ENCODE assay signal across 12 cellular contexts in the genomic region with DNA sequence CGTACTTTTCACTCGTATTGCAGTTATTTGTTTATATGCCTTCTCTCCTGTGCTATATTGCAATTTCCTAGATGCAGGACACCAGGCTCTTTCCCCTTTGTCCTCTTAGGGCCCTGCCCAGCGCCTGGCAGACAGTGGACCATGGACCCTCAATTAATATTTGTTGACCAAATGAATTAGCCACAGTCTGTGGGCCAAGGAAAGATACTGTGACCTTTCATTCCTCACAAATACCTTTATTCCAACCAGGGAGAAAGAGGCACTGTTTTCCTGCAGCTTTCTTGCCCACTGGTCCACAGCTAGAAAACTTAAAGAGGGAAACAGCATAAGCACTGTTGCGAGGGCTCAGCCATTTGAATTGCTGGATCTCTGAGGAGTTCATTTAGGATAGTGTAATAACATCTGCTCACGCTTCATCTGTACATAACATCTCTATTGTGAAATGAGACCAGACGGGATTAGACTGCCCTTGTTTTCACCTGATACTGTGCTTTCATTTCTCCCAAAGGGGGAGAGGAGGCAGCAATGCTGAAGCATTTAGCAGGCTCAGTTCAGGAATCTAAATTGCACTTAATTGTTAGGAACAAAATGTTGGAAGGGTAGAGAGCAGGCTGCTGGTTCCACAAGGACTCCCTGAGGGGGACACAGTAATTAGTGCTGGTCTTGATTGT. TPM values are rescaled to one million over a fixed set of nuclear protein-coding genes. Genes with fewer than 3 reads are reported as not detected.
DNase-seq lines count a peak whose midpoint lies in the region; ATAC-seq, FAIRE-seq and TF ChIP-seq lines count a peak whose summit lies in the region.
"Had no signal": no experiment of that assay in that cellular context is flagged by ENCODE, and none has a peak within 500 bp of the region (broad histone marks: within the 10 kb centered on the region; RNA-seq: fewer than 3 reads in every experiment).

No MANE protein-coding gene starts in this region.

- H3K27ac Mint-ChIP-seq in brain, result peak overlapping the region; percentile 40 to 95 (median 84)
- H3K27ac Mint-ChIP-seq in MCF 10A (ENCODE audit: low read depth, unreplicated experiment), result no peak overlapping the region
- H3K27ac Mint-ChIP-seq: activated naive CD4-positive, alpha-beta T cell treated with anti-CD3 and anti-CD28 coated beads, Interleukin-2, amount 50 U/mL, for 24 hours had no signal

- H3K36me3 ChIP-seq in left ventricle myocardium inferior, result no peaks in the 10 kb centered on the region
- H3K36me3 ChIP-seq in mesenchymal stem cell (ENCODE audit: control insufficient read depth in 1 of 2, insufficient read depth in 2 of 2, low read depth in 1 of 2, low read length in 2 of 2), result peaks cover 0 to 13% of the 10 kb centered on the region in 2 experiments

- no peak overlapping the region for H3K9ac ChIP-seq in mesenchymal stem cell (ENCODE audit: low read length)

- no peak overlapping the region for H4K8ac ChIP-seq in mesenchymal stem cell (ENCODE audit: low read length)

- peak overlapping the region; percentile 12 for H3K27ac ChIP-seq in left ventricle myocardium inferior (replicated peaks)
- H3K27ac ChIP-seq in mesenchymal stem cell (ENCODE audit: low read length, poor library complexity, severe bottlenecking), result peak overlapping the region; percentile 49

- peak overlapping the region; percentile 67 to 72 for H3K18ac ChIP-seq in mesenchymal stem cell (ENCODE audit: low read depth in 1 of 2, low read length in 2 of 2)

- BruUV-seq in MCF 10A (replicated peaks; lab: Mats Ljungman, UMichigan), result no TSS peak

- peak overlapping the region; percentile 2 for H2AK5ac ChIP-seq in mesenchymal stem cell (ENCODE audit: low read length, severe bottlenecking)

- no peak overlapping the region for H2AFZ ChIP-seq in mesenchymal stem cell (ENCODE audit: low read depth, low read length)

- CTCF ChIA-PET in MCF 10A (lab: Yijun Ruan, JAX), result interaction anchor here (0.6 to 1.5 kb wide), 4 partner anchors 218 to 285 kb away, joined by 3 to 4 read pairs (median 4); no protein-coding TSS in a partner anchor

- peak overlapping the region; percentile 22 for H2BK120ac ChIP-seq in mesenchymal stem cell (ENCODE audit: low read depth, low read length)

- H3K23ac ChIP-seq in mesenchymal stem cell (ENCODE audit: low read length in 2 of 2), result no peak overlapping the region

- H3K4me3 ChIP-seq in left ventricle myocardium inferior, result no peak overlapping the region
- no peak overlapping the region for H3K4me3 ChIP-seq in mesenchymal stem cell (ENCODE audit: insufficient read depth in 1 of 2, low read depth in 1 of 2, low read length in 2 of 2)

- DNase-seq in left ventricle myocardium inferior (no peak), left cardiac atrium (no peak), mesenchymal stem cell (peak; percentile 69), urothelium cell line (ENCODE audit: low spot score) (no peak), cerebellum (ENCODE audit: low spot score) (no peak), MCF 10A (ENCODE audit: unreplicated experiment) (no peak)
- DNase-seq: Kasumi-1 had no signal

- TF ChIP-seq CTCF in left ventricle myocardium inferior (IDR thresholded peaks at IDR 0.05; ENCODE audit: borderline replicate concordance) (no peak), brain (conservative IDR thresholded peaks at IDR 0.05) (no peak), MCF 10A (IDR thresholded peaks at IDR 0.05; ENCODE audit: unreplicated experiment) (no peak)

- no peak overlapping the region for H3K14ac ChIP-seq in mesenchymal stem cell (ENCODE audit: low read length in 2 of 2)

- H3K4me1 Mint-ChIP-seq in brain (peaks cover 52% of the 10 kb centered on the region), MCF 10A (ENCODE audit: insufficient read depth, unreplicated experiment) (peaks cover 13% of the 10 kb centered on the region)
- H3K4me1 Mint-ChIP-seq: activated naive CD4-positive, alpha-beta T cell treated with anti-CD3 and anti-CD28 coated beads, Interleukin-2, amount 50 U/mL, for 24 hours had no signal

- H3K36me3 Mint-ChIP-seq in brain (peaks cover 10% of the 10 kb centered on the region), MCF 10A (ENCODE audit: insufficient read depth, unreplicated experiment) (peaks cover 14% of the 10 kb centered on the region)
- H3K36me3 Mint-ChIP-seq: activated naive CD4-positive, alpha-beta T cell treated with anti-CD3 and anti-CD28 coated beads, Interleukin-2, amount 50 U/mL, for 24 hours had no signal

- POLR2A ChIA-PET in MCF 10A (lab: Yijun Ruan, JAX), result interaction anchor here (1.0 to 1.7 kb wide), 4 partner anchors 17 to 57 kb away, joined by 3 to 5 read pairs (median 4); no protein-coding TSS in a partner anchor

- H3K4me3 Mint-ChIP-seq in brain, result peak overlapping the region; percentile 42 to 96 (median 84)
- no peak overlapping the region for H3K4me3 Mint-ChIP-seq in MCF 10A (ENCODE audit: unreplicated experiment)
- H3K4me3 Mint-ChIP-seq: activated naive CD4-positive, alpha-beta T cell treated with anti-CD3 and anti-CD28 coated beads, Interleukin-2, amount 50 U/mL, for 24 hours had no signal

- no peak overlapping the region for H2BK5ac ChIP-seq in mesenchymal stem cell (ENCODE audit: low read depth, low read length, poor library complexity, severe bottlenecking)

- H2BK12ac ChIP-seq in mesenchymal stem cell (ENCODE audit: low read length in 2 of 2), result no peak overlapping the region

- H3K4me2 ChIP-seq in mesenchymal stem cell (ENCODE audit: low read length, poor library complexity, severe bottlenecking), result peak overlapping the region; percentile 14

- ATAC-seq in left cardiac atrium (no peak), GM18870 (IDR thresholded peaks at IDR 0.05; ENCODE audit: unreplicated experiment) (no peak)
- ATAC-seq: activated CD4-positive, CD25-positive, alpha-beta regulatory T cell treated with anti-CD3 and anti-CD28 coated beads, Interleukin-2, amount 50 U/mL, for 24 hours had no signal

- peaks cover 8% of the 10 kb centered on the region for H3K79me1 ChIP-seq in mesenchymal stem cell (replicated peaks; ENCODE audit: low read length, poor library complexity, severe bottlenecking)

- peaks cover 43% of the 10 kb centered on the region for H3K4me1 ChIP-seq in left ventricle myocardium inferior
- H3K4me1 ChIP-seq in mesenchymal stem cell (ENCODE audit: control insufficient read depth, insufficient read depth, low read depth, low read length), result peaks cover 44% of the 10 kb centered on the region

- no peak overlapping the region for H2BK15ac ChIP-seq in mesenchymal stem cell (ENCODE audit: low read depth, poor library complexity, severe bottlenecking)

- H3K9me3 Mint-ChIP-seq in brain (peaks cover 1 to 8% (median 6%) of the 10 kb centered on the region in 5 experiments), MCF 10A (ENCODE audit: unreplicated experiment) (no peaks in the 10 kb centered on the region)
- H3K9me3 Mint-ChIP-seq: activated naive CD4-positive, alpha-beta T cell treated with anti-CD3 and anti-CD28 coated beads, Interleukin-2, amount 50 U/mL, for 24 hours had no signal

- FAIRE-seq in urothelium cell line (lab: Jason Lieb, UNC), result peak; percentile 88
- FAIRE-seq: endometrium had no signal

- H3K27me3 Mint-ChIP-seq in brain, result peaks cover 15% of the 10 kb centered on the region
- no peaks in the 10 kb centered on the region for H3K27me3 Mint-ChIP-seq in MCF 10A (ENCODE audit: insufficient read depth, unreplicated experiment)

- 82% methylated on average over 6 of the region's 6 CpGs for WGBS in mesenchymal stem cell

- H3K27me3 ChIP-seq in left ventricle myocardium inferior (ENCODE audit: low read depth), result no peaks in the 10 kb centered on the region
- peaks cover 0 to 51% of the 10 kb centered on the region in 2 experiments for H3K27me3 ChIP-seq in mesenchymal stem cell (ENCODE audit: control insufficient read depth in 1 of 2, insufficient read depth in 1 of 2, low read length in 2 of 2)

- no peaks in the 10 kb centered on the region for H3K9me3 ChIP-seq in left ventricle myocardium inferior (replicated peaks)
- H3K9me3 ChIP-seq in mesenchymal stem cell (ENCODE audit: control insufficient read depth, low read length), result peaks cover under 1% of the 10 kb centered on the region

- intact Hi-C loops in left ventricle myocardium inferior (cut with micrococcal nuclease) (no loop called here), left cardiac atrium (cut with DNase I) (no loop called here), MCF 10A (cut with micrococcal nuclease) (no loop called here)

- H4K91ac ChIP-seq in mesenchymal stem cell (ENCODE audit: low read length), result no peak overlapping the region

- H3K4ac ChIP-seq in mesenchymal stem cell (ENCODE audit: low read depth in 1 of 2, low read length in 2 of 2), result peak overlapping the region in 1 of 2 experiments; percentile 69

RNA-seq across cellular contexts. Expression of a gene that starts 46.7 kb away (rescaled TPM):
- total RNA-seq in left ventricle myocardium inferior (40.6 TPM), left cardiac atrium (10 to 100 TPM; 51.4 to 66.9 TPM), cerebellum (37.5 TPM), MCF 10A (2022) (30.1 and 33.3 TPM in 2 replicates)
- polyA plus RNA-seq in brain (ENCODE audit: insufficient read depth, low read depth, low replicate concordance), result 28.1 TPM
- 142 TPM for polyA plus RNA-seq in mesenchymal stem cell (2013, experiment 1 of 2)
- polyA plus RNA-seq in mesenchymal stem cell (2013, experiment 2 of 2), result 136 TPM
